In the genomic region with DNA sequence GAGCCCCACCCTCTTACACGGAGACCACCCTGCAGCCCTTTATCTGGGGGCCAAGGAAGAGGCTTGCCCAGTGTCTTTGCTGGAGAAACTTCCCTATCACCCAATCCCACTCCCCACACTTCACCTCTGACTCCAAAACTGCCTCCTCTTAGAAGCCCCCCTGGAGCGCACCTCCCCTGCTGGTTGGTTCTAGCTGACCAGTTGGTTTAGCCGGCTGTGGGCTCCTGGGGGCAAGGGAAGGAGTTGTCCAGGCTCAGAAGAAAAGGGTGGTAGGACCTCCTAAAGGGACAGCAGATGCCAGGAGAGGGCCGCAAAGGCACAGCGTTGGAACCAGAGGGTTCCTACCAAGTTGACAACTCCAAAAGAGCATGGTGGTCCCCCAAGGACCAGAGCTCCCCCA, we compare ENCODE assay signal across 12 cellular contexts. TPM values are rescaled to one million over a fixed set of nuclear protein-coding genes. Genes with fewer than 3 reads are reported as not detected.
DNase-seq lines count a peak whose midpoint lies in the region; ATAC-seq, FAIRE-seq and TF ChIP-seq lines count a peak whose summit lies in the region.
"Had no signal": no experiment of that assay in that cellular context is flagged by ENCODE, and none has a peak within 500 bp of the region (broad histone marks: within the 10 kb centered on the region; RNA-seq: fewer than 3 reads in every experiment).

No MANE protein-coding gene starts in this region.

- peaks cover 49% of the 10 kb centered on the region for H3K27me3 Mint-ChIP-seq in GM23338 (ENCODE audit: insufficient read depth, low read depth, poor library complexity)

- H3K27me3 ChIP-seq in GM23338 (ENCODE audit: insufficient read depth) (no peaks in the 10 kb centered on the region), brain microvascular endothelial cell (replicated peaks) (no peaks in the 10 kb centered on the region), left lung (peaks cover 0 to 73% of the 10 kb centered on the region in 2 donors), small intestine (ENCODE audit: control insufficient read depth in 2 of 2, insufficient read depth in 2 of 2, low read length in 2 of 2) (no peaks in the 10 kb centered on the region)

- FAIRE-seq in small intestine (lab: Jason Lieb, UNC): no peak

- no peak for DNase-seq in GM23338 (ENCODE audit: low spot score)
- DNase-seq in brain microvascular endothelial cell: no peak
- no peak for DNase-seq in left lung
- no peak for DNase-seq in small intestine
- DNase-seq in effector CD8-positive, alpha-beta T cell (lab: John Stamatoyannopoulos, UW): no peak
- DNase-seq: NCI-H69 had no signal

- peaks cover 76% of the 10 kb centered on the region for H3K4me1 Mint-ChIP-seq in GM23338

- H3K9me3 Mint-ChIP-seq in GM23338: no peaks in the 10 kb centered on the region
- H3K9me3 Mint-ChIP-seq: activated T-helper 1 cell treated with anti-CD3 and anti-CD28 coated beads, Interleukin-12 subunit alpha, Interleukin-12 subunit beta, Interleukin-2, Interleukin-4 antibody, amounts not matched to agents 30 ng/mL and 10 ng/mL and 1 ng/mL, durations not matched to agents 14 hours and 24 hours and 36 hours; IgD-negative memory B cell; T-helper 1 cell treated with Interleukin-12 subunit alpha and Interleukin-12 subunit beta and Interleukin-4 antibody, amounts not matched to agents 30 μg/mL and 1 μg/mL, for 36 hours had no signal

- H3K4me3 ChIP-seq in GM23338 (peak overlapping the region; percentile 90), brain microvascular endothelial cell (ENCODE audit: low read depth, low read length) (peak overlapping the region; percentile 86), left lung (peak overlapping the region in 1 of 2 donors; percentile 58), small intestine (ENCODE audit: low read depth in 1 of 2, low read length in 2 of 2) (peak overlapping the region in 1 of 2 donors; percentile 86)

- H3K27ac ChIP-seq in GM23338 (ENCODE audit: low read depth): peak overlapping the region; percentile 93; the same call in 1 of the 2 replicates
- H3K27ac ChIP-seq in brain microvascular endothelial cell: peak overlapping the region; percentile 98
- H3K27ac ChIP-seq in left lung: peak overlapping the region; percentile 82 to 87
- H3K27ac ChIP-seq in small intestine (ENCODE audit: low read depth in 1 of 2, low read length in 1 of 2): peak overlapping the region; percentile 94 to 97

- no peak overlapping the region for H2AFZ ChIP-seq in GM23338

- no peak for ATAC-seq in GM23338
- ATAC-seq in left lung: no peak
- no peak for ATAC-seq in HG03469 (IDR thresholded peaks at IDR 0.05; ENCODE audit: unreplicated experiment)
- no peak for ATAC-seq in HG03439 (IDR thresholded peaks at IDR 0.05; ENCODE audit: unreplicated experiment)
- no peak for ATAC-seq in HG03139 (IDR thresholded peaks at IDR 0.05; ENCODE audit: unreplicated experiment)

- in situ Hi-C loops in brain microvascular endothelial cell (cut with HindIII; ENCODE audit: low pct_ligation_motif_present, low sequenced_read_pairs): no loop called here

- no peaks in the 10 kb centered on the region; the same call in 1 of the 3 replicates for H3K36me3 Mint-ChIP-seq in GM23338 (ENCODE audit: low read depth)
- H3K36me3 Mint-ChIP-seq: IgD-negative memory B cell had no signal

- H3K36me3 ChIP-seq in GM23338 (ENCODE audit: insufficient read depth) (no peaks in the 10 kb centered on the region), brain microvascular endothelial cell (replicated peaks) (peaks cover 6% of the 10 kb centered on the region), left lung (no peaks in the 10 kb centered on the region), small intestine (ENCODE audit: control insufficient read depth in 2 of 2, insufficient read depth in 2 of 2, low read length in 2 of 2) (no peaks in the 10 kb centered on the region)

- TF ChIP-seq CTCF in GM23338 (conservative IDR thresholded peaks at IDR 0.05; ENCODE audit: low read depth in 2 of 2): no peak
- TF ChIP-seq CTCF in brain microvascular endothelial cell (IDR thresholded peaks at IDR 0.05; ENCODE audit: low read depth, low read length, missing control alignments): peak; percentile 16
- no peak for TF ChIP-seq CTCF in left lung (IDR thresholded peaks at IDR 0.05)

- peaks cover 80% of the 10 kb centered on the region for H3K79me2 ChIP-seq in GM23338 (replicated peaks; ENCODE audit: insufficient read depth)

- H3F3A ChIP-seq in GM23338 (replicated peaks; ENCODE audit: low read depth): peaks cover 24% of the 10 kb centered on the region

- WGBS in small intestine, 3 donors: 53 to 74% (median 63%) methylated on average over 5 of the region's 5 CpGs

- H4K20me1 ChIP-seq in GM23338 (replicated peaks; ENCODE audit: insufficient read depth): peaks cover 48% of the 10 kb centered on the region

- H3K4me2 ChIP-seq in GM23338: peak overlapping the region; percentile 98

- peak overlapping the region; percentile 86 for H3K4me3 Mint-ChIP-seq in GM23338
- H3K4me3 Mint-ChIP-seq: activated T-helper 1 cell treated with anti-CD3 and anti-CD28 coated beads, Interleukin-12 subunit alpha, Interleukin-12 subunit beta, Interleukin-2, Interleukin-4 antibody, amounts not matched to agents 30 ng/mL and 10 ng/mL and 1 ng/mL, durations not matched to agents 14 hours and 24 hours and 36 hours; T-helper 1 cell treated with Interleukin-12 subunit alpha and Interleukin-12 subunit beta and Interleukin-4 antibody, amounts not matched to agents 30 μg/mL and 1 μg/mL, for 36 hours had no signal

- H3K9me3 ChIP-seq in left lung: no peaks in the 10 kb centered on the region
- H3K9me3 ChIP-seq in small intestine (ENCODE audit: control insufficient read depth, low read depth): no peaks in the 10 kb centered on the region

- peaks cover 69% of the 10 kb centered on the region for H3K4me1 ChIP-seq in GM23338 (ENCODE audit: insufficient read depth)
- peaks cover 61 to 95% of the 10 kb centered on the region in 2 donors for H3K4me1 ChIP-seq in left lung
- peaks cover 0 to 9% of the 10 kb centered on the region in 2 donors for H3K4me1 ChIP-seq in small intestine (ENCODE audit: control insufficient read depth in 2 of 2, insufficient read depth in 1 of 2, low read depth in 1 of 2, low read length in 1 of 2)

- intact Hi-C loops in left lung (cut with DNase I): no loop called here

- H3K27ac Mint-ChIP-seq in GM23338: no peak overlapping the region
- H3K27ac Mint-ChIP-seq: activated T-helper 1 cell treated with anti-CD3 and anti-CD28 coated beads, Interleukin-12 subunit alpha, Interleukin-12 subunit beta, Interleukin-2, Interleukin-4 antibody, amounts not matched to agents 30 ng/mL and 10 ng/mL and 1 ng/mL, durations not matched to agents 14 hours and 24 hours and 36 hours; T-helper 1 cell treated with Interleukin-12 subunit alpha and Interleukin-12 subunit beta and Interleukin-4 antibody, amounts not matched to agents 30 μg/mL and 1 μg/mL, for 36 hours had no signal

- H3K9me2 ChIP-seq in GM23338 (ENCODE audit: insufficient read depth): no peaks in the 10 kb centered on the region

TF ChIP-seq in GM23338, 12 proteins besides CTCF, POLR2A, EP300 and RAD21 (continues in another document):
- TF ChIP-seq STAT1 (IDR thresholded peaks at IDR 0.05; ENCODE audit: unreplicated experiment) (no peak), EZH2phosphoT487 (IDR thresholded peaks at IDR 0.05; ENCODE audit: unreplicated experiment) (no peak), JUNB (IDR thresholded peaks at IDR 0.05; ENCODE audit: unreplicated experiment) (no peak), ZNF331 (CRISPR knock-in tag; IDR thresholded peaks at IDR 0.05; ENCODE audit: low read depth) (no peak)
- TF ChIP-seq, protein P1, sequence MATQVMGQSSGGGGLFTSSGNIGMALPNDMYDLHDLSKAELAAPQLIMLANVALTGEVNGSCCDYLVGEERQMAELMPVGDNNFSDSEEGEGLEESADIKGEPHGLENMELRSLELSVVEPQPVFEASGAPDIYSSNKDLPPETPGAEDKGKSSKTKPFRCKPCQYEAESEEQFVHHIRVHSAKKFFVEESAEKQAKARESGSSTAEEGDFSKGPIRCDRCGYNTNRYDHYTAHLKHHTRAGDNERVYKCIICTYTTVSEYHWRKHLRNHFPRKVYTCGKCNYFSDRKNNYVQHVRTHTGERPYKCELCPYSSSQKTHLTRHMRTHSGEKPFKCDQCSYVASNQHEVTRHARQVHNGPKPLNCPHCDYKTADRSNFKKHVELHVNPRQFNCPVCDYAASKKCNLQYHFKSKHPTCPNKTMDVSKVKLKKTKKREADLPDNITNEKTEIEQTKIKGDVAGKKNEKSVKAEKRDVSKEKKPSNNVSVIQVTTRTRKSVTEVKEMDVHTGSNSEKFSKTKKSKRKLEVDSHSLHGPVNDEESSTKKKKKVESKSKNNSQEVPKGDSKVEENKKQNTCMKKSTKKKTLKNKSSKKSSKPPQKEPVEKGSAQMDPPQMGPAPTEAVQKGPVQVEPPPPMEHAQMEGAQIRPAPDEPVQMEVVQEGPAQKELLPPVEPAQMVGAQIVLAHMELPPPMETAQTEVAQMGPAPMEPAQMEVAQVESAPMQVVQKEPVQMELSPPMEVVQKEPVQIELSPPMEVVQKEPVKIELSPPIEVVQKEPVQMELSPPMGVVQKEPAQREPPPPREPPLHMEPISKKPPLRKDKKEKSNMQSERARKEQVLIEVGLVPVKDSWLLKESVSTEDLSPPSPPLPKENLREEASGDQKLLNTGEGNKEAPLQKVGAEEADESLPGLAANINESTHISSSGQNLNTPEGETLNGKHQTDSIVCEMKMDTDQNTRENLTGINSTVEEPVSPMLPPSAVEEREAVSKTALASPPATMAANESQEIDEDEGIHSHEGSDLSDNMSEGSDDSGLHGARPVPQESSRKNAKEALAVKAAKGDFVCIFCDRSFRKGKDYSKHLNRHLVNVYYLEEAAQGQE (IDR thresholded peaks at IDR 0.05; ENCODE audit: unreplicated experiment): no peak

RNA-seq across cellular contexts. Expression of a gene that starts 2.0 kb away (rescaled TPM):
- total RNA-seq in GM23338 (2014; rRNA removed; shearing (Covaris generic)): 121 and 140 TPM in 2 replicates
- polyA plus RNA-seq in GM23338 (2016; fragmentation: Nextera tagmentation; extraction: Ambion mirVana): 37.9 and 38.3 TPM in 2 replicates
- total RNA-seq in left lung: 10 to 100 TPM; 67.6 to 73.6 TPM
- polyA plus RNA-seq in small intestine: 100 to 1,000 TPM in 1 of 3 donors, 10 to 100 TPM in 2; 61.1 to 105 (median 94.2) TPM
- polyA plus RNA-seq: IgD-negative memory B cell had no signal

RNA-seq across cellular contexts. Expression of a gene that starts 30.7 kb away (rescaled TPM):
- not detected in 2 replicates for total RNA-seq in GM23338 (2014; rRNA removed; shearing (Covaris generic))
- not detected in 2 replicates for polyA plus RNA-seq in GM23338 (2016; fragmentation: Nextera tagmentation; extraction: Ambion mirVana)
- not detected for total RNA-seq in left lung
- 10 to 100 TPM in 1 of 3 donors, 1 to 10 TPM in 1, under 1 TPM in 1; 0.27 to 23.7 (median 7.0) TPM for polyA plus RNA-seq in small intestine
- total RNA-seq: activated T-helper 1 cell treated with anti-CD3 and anti-CD28 coated beads, Interleukin-12 subunit alpha, Interleukin-12 subunit beta, Interleukin-2, Interleukin-4 antibody, amounts not matched to agents 30 ng/mL and 10 ng/mL and 1 ng/mL, durations not matched to agents 14 hours and 24 hours and 36 hours had no signal
- polyA plus RNA-seq: IgD-negative memory B cell had no signal

RNA-seq across cellular contexts. Expression of a gene that starts 42.5 kb away (rescaled TPM):
- not detected in 2 replicates for total RNA-seq in GM23338 (2014; rRNA removed; shearing (Covaris generic))
- polyA plus RNA-seq in GM23338 (2016; fragmentation: Nextera tagmentation; extraction: Ambion mirVana) (not detected in 2 replicates), small intestine (10 to 100 TPM in 2 of 3 donors, under 1 TPM in 1; 0.34 to 19.2 (median 13.0) TPM)
- total RNA-seq in left lung: not detected
- total RNA-seq: activated T-helper 1 cell treated with anti-CD3 and anti-CD28 coated beads, Interleukin-12 subunit alpha, Interleukin-12 subunit beta, Interleukin-2, Interleukin-4 antibody, amounts not matched to agents 30 ng/mL and 10 ng/mL and 1 ng/mL, durations not matched to agents 14 hours and 24 hours and 36 hours had no signal
- polyA plus RNA-seq: IgD-negative memory B cell had no signal
